In the genomic region with DNA sequence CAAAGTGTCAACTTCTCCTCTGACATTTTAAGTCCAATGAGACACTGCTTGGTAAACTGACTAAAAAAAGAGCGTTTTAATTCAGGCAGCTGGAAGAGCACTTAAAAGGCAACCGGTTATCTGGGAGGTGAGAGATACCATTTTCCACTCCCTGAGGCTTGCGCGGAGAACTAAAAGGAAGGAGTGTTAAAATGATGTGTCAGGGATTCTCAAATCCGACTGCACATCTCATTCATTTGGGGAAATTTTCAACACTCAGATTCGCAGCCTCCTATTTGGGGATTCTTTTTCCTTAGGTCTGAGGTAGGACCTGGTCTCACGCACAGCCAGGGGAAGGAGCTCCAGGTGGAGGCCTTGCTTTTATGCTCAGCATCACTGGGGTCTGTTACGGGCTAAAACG, we compare ENCODE assay signal across 26 cellular contexts.
"Had no signal": no experiment of that assay in that cellular context is flagged by ENCODE, and none has a peak within 500 bp of the region (broad histone marks: within the 10 kb centered on the region; RNA-seq: fewer than 3 reads in every experiment).

No MANE protein-coding gene starts in this region.

- H3K9me3 Mint-ChIP-seq: memory B cell, naive B cell had no signal

- H3K27me3 ChIP-seq: dorsolateral prefrontal cortex, esophagus muscularis mucosa, gastroesophageal sphincter, sigmoid colon, suprapubic skin, thyroid gland, upper lobe of left lung, uterus had no signal

- H3K36me3 ChIP-seq: uterus had no signal

- H3K79me2 ChIP-seq: parathyroid adenoma had no signal

- H3K27ac Mint-ChIP-seq: memory B cell had no signal

- H2AFZ ChIP-seq: parathyroid adenoma had no signal

- H3K4me3 ChIP-seq: coronary artery, dorsolateral prefrontal cortex, esophagus muscularis mucosa, gastroesophageal sphincter, left ventricle myocardium inferior, lower lobe of right lung, psoas muscle, sigmoid colon, skin epidermis, suprapubic skin, thyroid gland, upper lobe of left lung, uterus had no signal

- H3K4me1 ChIP-seq: gastroesophageal sphincter, parathyroid adenoma, psoas muscle, suprapubic skin, uterus had no signal

- H3K27me3 Mint-ChIP-seq: memory B cell, naive B cell had no signal

- ATAC-seq: gastroesophageal sphincter; left cardiac atrium; psoas muscle; stimulated activated naive CD8-positive, alpha-beta T cell treated with anti-CD3 and anti-CD28 coated beads, Interleukin-15, Interleukin-2, amounts not matched to agents 100 U/mL and 50 U/mL, for 24 hours had no signal

- H3K4me3 Mint-ChIP-seq: memory B cell, naive B cell, nephron had no signal

- H3K27ac ChIP-seq: coronary artery, epithelial cell of prostate, esophagus muscularis mucosa, gastroesophageal sphincter, left ventricle myocardium inferior, lower lobe of right lung, parathyroid adenoma, psoas muscle, sigmoid colon, skin epidermis, suprapubic skin, upper lobe of left lung, uterus had no signal

- H3K4me1 Mint-ChIP-seq: memory B cell, naive B cell had no signal

- DNase-seq: dorsolateral prefrontal cortex; effector CD8-positive, alpha-beta T cell; glutamatergic neuron; kidney; left cardiac atrium; left ventricle myocardium inferior; lower lobe of right lung; midbrain; naive B cell; psoas muscle; retina; sigmoid colon; stimulated activated CD4-positive, alpha-beta T cell treated with anti-CD3 and anti-CD28 coated beads, Interleukin-2, amount 100 ng/mL, for 48 hours; stimulated activated naive CD8-positive, alpha-beta T cell treated with anti-CD3 and anti-CD28 coated beads, Interleukin-15, Interleukin-2, amounts not matched to agents 100 U/mL and 50 U/mL, for 24 hours; thyroid gland; upper lobe of left lung; uterus had no signal

- H3K9me3 ChIP-seq: esophagus muscularis mucosa, gastroesophageal sphincter, left ventricle myocardium inferior, lower lobe of right lung, psoas muscle, sigmoid colon, suprapubic skin, thyroid gland, upper lobe of left lung, uterus had no signal
